Comparison of ENCODE assay signal across 1 cellular context in the genomic region with DNA sequence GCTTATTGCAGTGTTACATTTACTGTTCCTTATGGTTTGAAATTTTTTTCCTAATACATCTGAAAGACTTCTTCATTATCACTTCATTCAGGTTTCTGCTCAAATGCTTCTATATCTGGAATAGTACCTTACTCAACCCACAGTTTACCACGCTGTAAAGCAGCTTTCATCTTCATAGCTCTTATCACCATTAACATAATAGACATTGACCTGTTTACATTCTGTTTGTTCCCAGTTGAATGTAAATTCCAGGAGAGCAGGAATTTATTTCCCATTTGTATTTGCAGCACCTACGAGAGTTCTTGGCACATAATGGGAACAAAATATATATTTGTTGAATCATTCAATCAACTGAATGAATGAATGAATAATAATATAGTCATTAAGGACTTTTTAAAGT.
A peak's percentile ranks its signal among the peaks of the same experiment; 100 is the strongest.
TF ChIP-seq lines count a peak whose summit lies in the region.

No MANE protein-coding gene starts in this region.

TF ChIP-seq in HepG2, 621 proteins besides CTCF, POLR2A, EP300 and RAD21 (continued from another document and continues in another):
- no peak for TF ChIP-seq ZNF710 (CRISPR knock-in tag; IDR thresholded peaks at IDR 0.05; ENCODE audit: borderline replicate concordance)
- TF ChIP-seq ZNF503 (CRISPR knock-in tag; IDR thresholded peaks at IDR 0.05), result 0 out of 2 replicates have a peak, but pooled peaks have one; percentile 39
- TF ChIP-seq GMEB2 (CRISPR knock-in tag; IDR thresholded peaks at IDR 0.05; ENCODE audit: low read depth), result no peak
- TF ChIP-seq HMGXB4 (CRISPR knock-in tag; IDR thresholded peaks at IDR 0.05; ENCODE audit: borderline replicate concordance in 1 of 2, low read depth in 1 of 2), result no peak
- TF ChIP-seq ISL2 (CRISPR knock-in tag; IDR thresholded peaks at IDR 0.05), result peak; percentile 90
- no peak for TF ChIP-seq SOX6 (IDR thresholded peaks at IDR 0.05)
- TF ChIP-seq SOX6 (CRISPR knock-in tag; IDR thresholded peaks at IDR 0.05), result peak; percentile 82
- TF ChIP-seq, protein P1, sequence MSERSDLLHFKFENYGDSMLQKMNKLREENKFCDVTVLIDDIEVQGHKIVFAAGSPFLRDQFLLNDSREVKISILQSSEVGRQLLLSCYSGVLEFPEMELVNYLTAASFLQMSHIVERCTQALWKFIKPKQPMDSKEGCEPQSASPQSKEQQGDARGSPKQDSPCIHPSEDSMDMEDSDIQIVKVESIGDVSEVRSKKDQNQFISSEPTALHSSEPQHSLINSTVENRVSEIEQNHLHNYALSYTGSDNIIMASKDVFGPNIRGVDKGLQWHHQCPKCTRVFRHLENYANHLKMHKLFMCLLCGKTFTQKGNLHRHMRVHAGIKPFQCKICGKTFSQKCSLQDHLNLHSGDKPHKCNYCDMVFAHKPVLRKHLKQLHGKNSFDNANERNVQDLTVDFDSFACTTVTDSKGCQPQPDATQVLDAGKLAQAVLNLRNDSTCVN (CRISPR knock-in tag; IDR thresholded peaks at IDR 0.05; ENCODE audit: borderline replicate concordance), result no peak
- TF ChIP-seq ZNF24 (IDR thresholded peaks at IDR 0.05), result peak; percentile 62; the same call in 1 of the 2 replicates
- TF ChIP-seq, protein P2, sequence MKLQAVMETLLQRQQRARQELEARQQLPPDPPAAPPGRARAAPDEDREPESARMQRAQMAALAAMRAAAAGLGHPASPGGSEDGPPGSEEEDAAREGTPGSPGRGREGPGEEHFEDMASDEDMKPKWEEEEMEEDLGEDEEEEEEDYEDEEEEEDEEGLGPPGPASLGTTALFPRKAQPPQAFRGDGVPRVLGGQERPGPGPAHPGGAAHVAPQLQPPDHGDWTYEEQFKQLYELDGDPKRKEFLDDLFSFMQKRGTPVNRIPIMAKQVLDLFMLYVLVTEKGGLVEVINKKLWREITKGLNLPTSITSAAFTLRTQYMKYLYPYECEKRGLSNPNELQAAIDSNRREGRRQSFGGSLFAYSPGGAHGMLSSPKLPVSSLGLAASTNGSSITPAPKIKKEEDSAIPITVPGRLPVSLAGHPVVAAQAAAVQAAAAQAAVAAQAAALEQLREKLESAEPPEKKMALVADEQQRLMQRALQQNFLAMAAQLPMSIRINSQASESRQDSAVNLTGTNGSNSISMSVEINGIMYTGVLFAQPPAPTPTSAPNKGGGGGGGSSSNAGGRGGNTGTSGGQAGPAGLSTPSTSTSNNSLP (IDR thresholded peaks at IDR 0.05; ENCODE audit: low read depth, low read length), result peak; percentile 95
- TF ChIP-seq, protein P3, sequence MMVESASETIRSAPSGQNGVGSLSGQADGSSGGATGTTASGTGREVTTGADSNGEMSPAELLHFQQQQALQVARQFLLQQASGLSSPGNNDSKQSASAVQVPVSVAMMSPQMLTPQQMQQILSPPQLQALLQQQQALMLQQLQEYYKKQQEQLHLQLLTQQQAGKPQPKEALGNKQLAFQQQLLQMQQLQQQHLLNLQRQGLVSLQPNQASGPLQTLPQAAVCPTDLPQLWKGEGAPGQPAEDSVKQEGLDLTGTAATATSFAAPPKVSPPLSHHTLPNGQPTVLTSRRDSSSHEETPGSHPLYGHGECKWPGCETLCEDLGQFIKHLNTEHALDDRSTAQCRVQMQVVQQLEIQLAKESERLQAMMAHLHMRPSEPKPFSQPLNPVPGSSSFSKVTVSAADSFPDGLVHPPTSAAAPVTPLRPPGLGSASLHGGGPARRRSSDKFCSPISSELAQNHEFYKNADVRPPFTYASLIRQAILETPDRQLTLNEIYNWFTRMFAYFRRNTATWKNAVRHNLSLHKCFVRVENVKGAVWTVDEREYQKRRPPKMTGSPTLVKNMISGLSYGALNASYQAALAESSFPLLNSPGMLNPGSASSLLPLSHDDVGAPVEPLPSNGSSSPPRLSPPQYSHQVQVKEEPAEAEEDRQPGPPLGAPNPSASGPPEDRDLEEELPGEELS (CRISPR knock-in tag; IDR thresholded peaks at IDR 0.05), result peak; percentile 76
- 0 out of 2 replicates have a peak, but pooled peaks have one; percentile 45 for TF ChIP-seq HMG20A (CRISPR knock-in tag; IDR thresholded peaks at IDR 0.05; ENCODE audit: borderline replicate concordance)
- peak; percentile 60; the same call in 1 of the 2 replicates for TF ChIP-seq ZNF609 (CRISPR knock-in tag; IDR thresholded peaks at IDR 0.05; ENCODE audit: borderline replicate concordance)
- TF ChIP-seq SMYD3 (CRISPR knock-in tag; IDR thresholded peaks at IDR 0.05), result no peak
- TF ChIP-seq SMC3 (IDR thresholded peaks at IDR 0.05; ENCODE audit: low read length), result no peak
- TF ChIP-seq ZFAT (CRISPR knock-in tag; conservative IDR thresholded peaks at IDR 0.05), result no peak
- no peak for TF ChIP-seq RORA (CRISPR knock-in tag; IDR thresholded peaks at IDR 0.05)
- TF ChIP-seq TCF7L2 (IDR thresholded peaks at IDR 0.05; ENCODE audit: low read depth, low read length), result 0 out of 2 replicates have a peak, but pooled peaks have one; percentile 25
- TF ChIP-seq FOXO4 (CRISPR knock-in tag; conservative IDR thresholded peaks at IDR 0.05), result no peak
- 0 out of 2 replicates have a peak, but pooled peaks have one; percentile 32 for TF ChIP-seq ZBTB43 (CRISPR knock-in tag; conservative IDR thresholded peaks at IDR 0.05)
- TF ChIP-seq HMG20B (CRISPR knock-in tag; conservative IDR thresholded peaks at IDR 0.05), result no peak
- peak; percentile 77 for TF ChIP-seq NCOA2 (CRISPR knock-in tag; IDR thresholded peaks at IDR 0.05)
- 0 out of 2 replicates have a peak, but pooled peaks have one; percentile 48 for TF ChIP-seq HDAC2 (CRISPR knock-in tag; IDR thresholded peaks at IDR 0.05)
- TF ChIP-seq TRIM24 (CRISPR knock-in tag; IDR thresholded peaks at IDR 0.05), result no peak
- TF ChIP-seq HNF4A (CRISPR knock-in tag; IDR thresholded peaks at IDR 0.05), result peak; percentile 36; the same call in 1 of the 2 replicates
- TF ChIP-seq FOXA3 (CRISPR knock-in tag; IDR thresholded peaks at IDR 0.05), result peak; percentile 87
- TF ChIP-seq FOXK1 (CRISPR knock-in tag; IDR thresholded peaks at IDR 0.05; ENCODE audit: borderline replicate concordance, low read depth), result 0 out of 2 replicates have a peak, but pooled peaks have one; percentile 27
- TF ChIP-seq ZNF121 (CRISPR knock-in tag; IDR thresholded peaks at IDR 0.05), result no peak
- peak; percentile 46; the same call in 1 of the 2 replicates for TF ChIP-seq FOXP1 (IDR thresholded peaks at IDR 0.05)
- peak; percentile 85 for TF ChIP-seq FOXP1 (CRISPR knock-in tag; IDR thresholded peaks at IDR 0.05)
- TF ChIP-seq ZNF230 (CRISPR knock-in tag; IDR thresholded peaks at IDR 0.05), result no peak
- TF ChIP-seq SYNCRIP (IDR thresholded peaks at IDR 0.05; ENCODE audit: insufficient read depth, low read depth, low read length), result no peak
- peak; percentile 75 for TF ChIP-seq MED1 (CRISPR knock-in tag; IDR thresholded peaks at IDR 0.05)
- TF ChIP-seq ZNF879 (CRISPR knock-in tag; IDR thresholded peaks at IDR 0.05), result no peak
- peak; percentile 34; the same call in 1 of the 2 replicates for TF ChIP-seq CEBPG (CRISPR knock-in tag; IDR thresholded peaks at IDR 0.05)
- TF ChIP-seq NR2F6 (IDR thresholded peaks at IDR 0.05), result no peak
- 0 out of 2 replicates have a peak, but pooled peaks have one; percentile 34 for TF ChIP-seq NR2F6 (CRISPR knock-in tag; IDR thresholded peaks at IDR 0.05)
- TF ChIP-seq THYN1 (CRISPR knock-in tag; IDR thresholded peaks at IDR 0.05; ENCODE audit: borderline replicate concordance, low read depth), result no peak
- TF ChIP-seq RARA (CRISPR knock-in tag; IDR thresholded peaks at IDR 0.05), result peak; percentile 45; the same call in 1 of the 2 replicates
